ENCODE assay signal across 6 cellular contexts in genomic region chr20:54479937-54480336, GRCh38. TPM values are rescaled to one million over a fixed set of nuclear protein-coding genes. Genes with fewer than 3 reads are reported as not detected.
"Had no signal": no experiment of that assay in that cellular context is flagged by ENCODE, and none has a peak within 500 bp of the region (broad histone marks: within the 10 kb centered on the region; RNA-seq: fewer than 3 reads in every experiment).

No MANE protein-coding gene starts in this region.

RNA-seq across cellular contexts. Expression of gene DOK5, which starts 4.5 kb away (rescaled TPM):
- total RNA-seq: activated B cell treated with CpG ODN at 0.5 μM for 24 hours; activated CD4-positive, alpha-beta memory T cell treated with anti-CD3 and anti-CD28 coated beads, Interleukin-2, amount 10 ng/mL, durations not matched to agents 7 days and 5 days; PC-9; SJCRH30; T-cell; T-helper 17 cell had no signal
